ENCODE assay signal across 21 cellular contexts in genomic region chr1:41014871-41015270, GRCh38. TPM values are rescaled to one million over a fixed set of nuclear protein-coding genes. Genes with fewer than 3 reads are reported as not detected.
DNase-seq lines count a peak whose midpoint lies in the region; ATAC-seq lines count a peak whose summit lies in the region.
"Had no signal": no experiment of that assay in that cellular context is flagged by ENCODE, and none has a peak within 500 bp of the region (broad histone marks: within the 10 kb centered on the region; RNA-seq: fewer than 3 reads in every experiment).

No MANE protein-coding gene starts in this region.

- H3K4me1 Mint-ChIP-seq in activated naive CD4-positive, alpha-beta T cell treated with anti-CD3 and anti-CD28 coated beads, Interleukin-2, amount 10 ng/mL, durations not matched to agents 7 days and 5 days = peaks cover 10% of the 10 kb centered on the region
- peaks cover 11 to 16% (median 12%) of the 10 kb centered on the region in 3 donors for H3K4me1 Mint-ChIP-seq in T-cell
- H3K4me1 Mint-ChIP-seq: brain had no signal

- peak in 1 of 4 experiments; percentile 8 for ATAC-seq in T-cell (replicated peaks in 1 of 4)

- peaks cover 20% of the 10 kb centered on the region for H3K4me1 ChIP-seq in thymus (ENCODE audit: control insufficient read depth, insufficient read depth, low read length)

- peak overlapping the region; percentile 37 for H3K27ac ChIP-seq in thymus (ENCODE audit: low read depth)
- H3K27ac ChIP-seq: C4-2B, PC-9 had no signal

- no peaks in the 10 kb centered on the region for H3K9me3 Mint-ChIP-seq in activated naive CD4-positive, alpha-beta T cell treated with anti-CD3 and anti-CD28 coated beads, Interleukin-2, amount 10 ng/mL, durations not matched to agents 7 days and 5 days
- no peaks in the 10 kb centered on the region for H3K9me3 Mint-ChIP-seq in T-cell
- H3K9me3 Mint-ChIP-seq: activated CD4-positive, alpha-beta T cell treated with anti-CD3 and anti-CD28 coated beads, Interleukin-2, amount 10 ng/mL, durations not matched to agents 7 days and 5 days; brain had no signal

- H3K36me3 Mint-ChIP-seq in activated naive CD4-positive, alpha-beta T cell treated with anti-CD3 and anti-CD28 coated beads, Interleukin-2, amount 10 ng/mL, durations not matched to agents 7 days and 5 days = peaks cover 29% of the 10 kb centered on the region
- peaks cover 29% of the 10 kb centered on the region for H3K36me3 Mint-ChIP-seq in T-cell

- 26% methylated on average over 8 of the region's 8 CpGs for WGBS in thymus

- H3K27me3 Mint-ChIP-seq in activated naive CD4-positive, alpha-beta T cell treated with anti-CD3 and anti-CD28 coated beads, Interleukin-2, amount 10 ng/mL, durations not matched to agents 7 days and 5 days = no peaks in the 10 kb centered on the region
- no peaks in the 10 kb centered on the region for H3K27me3 Mint-ChIP-seq in T-cell
- H3K27me3 Mint-ChIP-seq: activated CD4-positive, alpha-beta T cell treated with anti-CD3 and anti-CD28 coated beads, Interleukin-2, amount 10 ng/mL, durations not matched to agents 7 days and 5 days; brain had no signal

- DNase-seq in activated naive CD4-positive, alpha-beta T cell treated with anti-CD3 and anti-CD28 coated beads, Interleukin-2, amount 10 ng/mL, durations not matched to agents 7 days and 5 days = no peak
- DNase-seq in activated naive CD4-positive, alpha-beta T cell treated with Interleukin-2 at 50 U/mL for 16 hours = no peak
- DNase-seq in T-cell = peak in 1 of 34 experiments; percentile 16
- DNase-seq in dermis blood vessel endothelial cell = peak; percentile 51
- no peak for DNase-seq in SIG-M5 (lab: John Stamatoyannopoulos, UW)
- no peak for DNase-seq in pons (ENCODE audit: low spot score)
- DNase-seq in cortex of kidney (lab: John Stamatoyannopoulos, UW) = no peak
- DNase-seq: activated CD4-positive, alpha-beta T cell treated with anti-CD3 and anti-CD28 coated beads, Interleukin-2, amount 10 ng/mL, durations not matched to agents 7 days and 5 days; heart left ventricle; KG1; left lung; MV-4-11; NCI-H187 treated with DMSO at 0.1 percent for 48 hours; NCI-H2227 treated with DMSO at 0.1 percent for 48 hours; PC-9; stimulated activated CD4-positive, alpha-beta T cell treated with anti-CD3 and anti-CD28 coated beads, Interleukin-2, amount 100 ng/mL, for 48 hours; stomach had no signal

- no peaks in the 10 kb centered on the region for H3K27me3 ChIP-seq in thymus (ENCODE audit: control insufficient read depth, insufficient read depth)
- H3K27me3 ChIP-seq: heart left ventricle, left lung, stomach had no signal

- H3K4me3 ChIP-seq in thymus (ENCODE audit: low read length) = no peak overlapping the region
- H3K4me3 ChIP-seq: heart left ventricle, left lung, PC-9, smooth muscle cell, stomach had no signal

- POLR2A ChIA-PET in T-cell (lab: Charles Lee) = no interaction called here

- H3K27ac Mint-ChIP-seq in activated naive CD4-positive, alpha-beta T cell treated with anti-CD3 and anti-CD28 coated beads, Interleukin-2, amount 10 ng/mL, durations not matched to agents 7 days and 5 days = peak overlapping the region; percentile 39
- peak overlapping the region; percentile 24 to 71 for H3K27ac Mint-ChIP-seq in T-cell

- CTCF ChIA-PET in activated naive CD4-positive, alpha-beta T cell treated with anti-CD3 and anti-CD28 coated beads, Interleukin-2, amount 10 ng/mL, durations not matched to agents 7 days and 5 days (lab: Charles Lee) = interaction anchor here (1.7 kb wide), 1 partner anchor 11 kb away, joined by 6 read pairs; no protein-coding TSS in a partner anchor
- CTCF ChIA-PET in T-cell (lab: Charles Lee) = no interaction called here

- peaks cover 46% of the 10 kb centered on the region for H3K36me3 ChIP-seq in thymus (ENCODE audit: control insufficient read depth, insufficient read depth)

- no peaks in the 10 kb centered on the region for H3K9me3 ChIP-seq in thymus (ENCODE audit: control insufficient read depth)
- H3K9me3 ChIP-seq: heart left ventricle, left lung, stomach had no signal

- H3K4me3 Mint-ChIP-seq in activated naive CD4-positive, alpha-beta T cell treated with anti-CD3 and anti-CD28 coated beads, Interleukin-2, amount 10 ng/mL, durations not matched to agents 7 days and 5 days = no peak overlapping the region
- no peak overlapping the region for H3K4me3 Mint-ChIP-seq in T-cell
- H3K4me3 Mint-ChIP-seq: activated CD4-positive, alpha-beta T cell treated with anti-CD3 and anti-CD28 coated beads, Interleukin-2, amount 10 ng/mL, durations not matched to agents 7 days and 5 days; brain had no signal

RNA-seq across cellular contexts. Expression of gene SLFNL1, which starts 6.7 kb away (rescaled TPM):
- total RNA-seq in T-cell (under 1 TPM; 0.25 to 0.98 (median 0.82) TPM), dermis blood vessel endothelial cell (0.19 and 0.51 TPM in 2 replicates)
- polyA plus RNA-seq in thymus = 0.82 TPM

RNA-seq across cellular contexts. Expression of gene CTPS1, which starts 35.4 kb away (rescaled TPM):
- total RNA-seq in T-cell (10 to 100 TPM; 26.0 to 57.2 (median 29.1) TPM), dermis blood vessel endothelial cell (21.3 and 35.1 TPM in 2 replicates)
- polyA plus RNA-seq in thymus = 13.4 TPM
